In genomic region chr11:64854534-64855502, GRCh38 we compare ENCODE assay signal across 8 cellular contexts. TPM values are rescaled to one million over a fixed set of nuclear protein-coding genes. Genes with fewer than 3 reads are reported as not detected.
A peak's percentile ranks its signal among the peaks of the same experiment; 100 is the strongest.
DNase-seq lines count a peak whose midpoint lies in the region; ATAC-seq and TF ChIP-seq lines count a peak whose summit lies in the region.

No MANE protein-coding gene starts in this region.

- H3K27me3 Mint-ChIP-seq in neural progenitor cell (ENCODE audit: insufficient read depth, low read depth) = peaks cover 8% of the 10 kb centered on the region

- DNase-seq in A673 (ENCODE audit: low spot score) (peak; percentile 87), HS-5 (ENCODE audit: low read depth) (peak; percentile 91), esophagus muscularis mucosa (ENCODE audit: extremely low spot score) (peak; percentile 95), neural progenitor cell (ENCODE audit: low spot score) (no peak), NCI-H524 (lab: John Stamatoyannopoulos, UW) (no peak)
- DNase-seq in activated CD4-positive, alpha-beta T cell treated with anti-CD3 and anti-CD28 coated beads, Interleukin-2, amount 50 U/mL, for 48 hours = peak; percentile 53 to 59

- peak overlapping the region; percentile 69 for H3K27ac Mint-ChIP-seq in neural progenitor cell

- H3K36me3 ChIP-seq in A673 (ENCODE audit: insufficient read depth, low read length, poor library complexity, severe bottlenecking) (no peaks in the 10 kb centered on the region), esophagus muscularis mucosa (peaks cover 24 to 51% (median 48%) of the 10 kb centered on the region in 4 donors), neural progenitor cell (no peaks in the 10 kb centered on the region)

- no peaks in the 10 kb centered on the region for H4K20me1 ChIP-seq in neural progenitor cell (ENCODE audit: low read depth)

- no peak overlapping the region for H3K9ac ChIP-seq in neural progenitor cell

- H3K4me3 Mint-ChIP-seq in neural progenitor cell = no peak overlapping the region

- CTCF ChIA-PET in A673 (lab: Charles Lee) = interaction anchor here (1.1 kb wide), 1 partner anchor 11 kb away, joined by 3 read pairs; the partner anchor contains the start of gene CDC42BPG

- H3K36me3 Mint-ChIP-seq in neural progenitor cell = peaks cover 4% of the 10 kb centered on the region

- 89% methylated on average over 33 of the region's 45 CpGs for WGBS in esophagus muscularis mucosa

- no peaks in the 10 kb centered on the region for H3K27me3 ChIP-seq in A673 (replicated peaks; ENCODE audit: insufficient read depth, low read depth, low read length, poor library complexity)
- H3K27me3 ChIP-seq in esophagus muscularis mucosa = no peaks in the 10 kb centered on the region
- no peaks in the 10 kb centered on the region for H3K27me3 ChIP-seq in neural progenitor cell

- TF ChIP-seq POLR2A in esophagus muscularis mucosa (IDR thresholded peaks at IDR 0.05; ENCODE audit: low read depth) = no peak

- intact Hi-C loops in A673 (cut with micrococcal nuclease; ENCODE audit: unreplicated experiment) (no loop called here), esophagus muscularis mucosa (cut with DNase I) (no loop called here)

- H3F3A ChIP-seq in neural progenitor cell (ENCODE audit: low read depth) = no peaks in the 10 kb centered on the region

- POLR2A ChIA-PET in A673 (lab: Charles Lee; ENCODE audit: low non-redundant PET) = no interaction called here

- peak overlapping the region; percentile 50 for H3K27ac ChIP-seq in A673 (ENCODE audit: low read depth, low read length, poor library complexity, severe bottlenecking)
- H3K27ac ChIP-seq in esophagus muscularis mucosa (replicated peaks in 1 of 4) = peak overlapping the region; percentile 93 to 98 (median 94)
- no peak overlapping the region for H3K27ac ChIP-seq in neural progenitor cell

- no peak for TF ChIP-seq CTCF in A673 (conservative IDR thresholded peaks at IDR 0.05; ENCODE audit: low read depth, low read length)
- TF ChIP-seq CTCF in esophagus muscularis mucosa (IDR thresholded peaks at IDR 0.05) = no peak
- no peak for TF ChIP-seq CTCF in neural progenitor cell (IDR thresholded peaks at IDR 0.05)

- no peak overlapping the region for H3K4me2 ChIP-seq in neural progenitor cell

- no peak for ATAC-seq in GM19035 (IDR thresholded peaks at IDR 0.05; ENCODE audit: unreplicated experiment)
- no peak for ATAC-seq in GM21619 (IDR thresholded peaks at IDR 0.05; ENCODE audit: unreplicated experiment)

- no peaks in the 10 kb centered on the region for H3K9me3 ChIP-seq in A673 (ENCODE audit: low read depth, low read length, poor library complexity, severe bottlenecking)
- H3K9me3 ChIP-seq in esophagus muscularis mucosa = no peaks in the 10 kb centered on the region
- no peaks in the 10 kb centered on the region for H3K9me3 ChIP-seq in neural progenitor cell (ENCODE audit: low read depth)

- no peak overlapping the region for H3K4me3 ChIP-seq in A673 (ENCODE audit: low read depth, low read length, poor library complexity, severe bottlenecking)
- peak overlapping the region in 2 of 4 donors; percentile 15 to 18 for H3K4me3 ChIP-seq in esophagus muscularis mucosa
- H3K4me3 ChIP-seq in neural progenitor cell = no peak overlapping the region

- no TSS peak for BruUV-seq in A673 (replicated peaks; lab: Mats Ljungman, UMichigan)

- H3K4me1 ChIP-seq in A673 (ENCODE audit: insufficient read depth, low read length, poor library complexity, severe bottlenecking) (peaks cover 16% of the 10 kb centered on the region), esophagus muscularis mucosa (peaks cover 90 to 100% (median 99%) of the 10 kb centered on the region in 4 donors), neural progenitor cell (no peaks in the 10 kb centered on the region)

- H3K4me1 Mint-ChIP-seq in neural progenitor cell = peaks cover 5% of the 10 kb centered on the region

- no peaks in the 10 kb centered on the region for H3K9me3 Mint-ChIP-seq in neural progenitor cell

- peak; percentile 22 for TF ChIP-seq EP300 in esophagus muscularis mucosa (IDR thresholded peaks at IDR 0.05)

- no peak overlapping the region for H2AFZ ChIP-seq in neural progenitor cell (replicated peaks)

- no peaks in the 10 kb centered on the region for H3K79me2 ChIP-seq in neural progenitor cell (ENCODE audit: low read depth)

RNA-seq across cellular contexts. Expression of gene CDC42BPG, which starts 10.4 kb away (rescaled TPM):
- total RNA-seq in A673 (2021) = 4.6 and 6.6 TPM in 2 replicates
- total RNA-seq in esophagus muscularis mucosa = under 1 TPM in 3 of 4 donors, not detected in 1; 0.33 to 0.46 (median 0.39) TPM
- 0.62 and 2.1 TPM in 2 replicates for total RNA-seq in neural progenitor cell (ENCODE audit: low replicate concordance)

RNA-seq across cellular contexts. Expression of gene EHD1, which starts 23.6 kb away (rescaled TPM):
- total RNA-seq in A673 (2021) (53.3 and 63.1 TPM in 2 replicates), esophagus muscularis mucosa (100 to 1,000 TPM in 2 of 4 donors, 10 to 100 TPM in 2; 57.0 to 193 (median 104) TPM), neural progenitor cell (ENCODE audit: low replicate concordance) (19.8 and 39.7 TPM in 2 replicates)

RNA-seq across cellular contexts. Expression of gene MEN1, which starts 44.5 kb away (rescaled TPM):
- total RNA-seq in A673 (2021) = 45.7 and 49.2 TPM in 2 replicates
- total RNA-seq in esophagus muscularis mucosa = 10 to 100 TPM; 10.4 to 18.7 (median 11.5) TPM
- 11.4 and 34.9 TPM in 2 replicates for total RNA-seq in neural progenitor cell (ENCODE audit: low replicate concordance)

RNA-seq across cellular contexts. Expression of gene MAP4K2, which starts 51.8 kb away (rescaled TPM):
- total RNA-seq in A673 (2021) (46.5 and 50.5 TPM in 2 replicates), esophagus muscularis mucosa (10 to 100 TPM; 11.1 to 25.0 (median 17.1) TPM), neural progenitor cell (ENCODE audit: low replicate concordance) (15.8 and 27.7 TPM in 2 replicates)

Comparison
In these comparisons a context has a peak if more than half of its experiments do, and no peak if none do; other contexts are left out.
1. DNase-seq: peak in A673 (single experiment), HS-5 (single experiment), activated CD4-positive, alpha-beta T cell treated with anti-CD3 and anti-CD28 coated beads, Interleukin-2, amount 50 U/mL, for 48 hours (2 of 2) and esophagus muscularis mucosa (single experiment); none in neural progenitor cell (single experiment) and NCI-H524 (0 of 2).